In genomic region chr20:16220826-16221225, GRCh38 we compare ENCODE assay signal across 30 cellular contexts.
"Had no signal": no experiment of that assay in that cellular context is flagged by ENCODE, and none has a peak within 500 bp of the region (broad histone marks: within the 10 kb centered on the region; RNA-seq: fewer than 3 reads in every experiment).

No MANE protein-coding gene starts in this region.

- H3K4me3 ChIP-seq: neural progenitor cell, ovary, psoas muscle, skin epidermis, smooth muscle cell, spleen, stomach, thoracic aorta, thyroid gland, tibial nerve, upper lobe of left lung, vagina had no signal

- DNase-seq: natural killer cell; occipital lobe; ovary; posterior cingulate gyrus; psoas muscle; right cardiac atrium; spleen; stimulated activated CD4-positive, alpha-beta T cell treated with anti-CD3 and anti-CD28 coated beads, Interleukin-12 subunit alpha, Interleukin-12 subunit beta, amount 100 ng/mL, for 4 hours; stimulated activated CD4-positive, alpha-beta T cell treated with anti-CD3 and anti-CD28 coated beads, Interleukin-1b, Interleukin-23, amount 100 ng/mL, for 48 hours; stimulated activated CD4-positive, alpha-beta T cell treated with anti-CD3 and anti-CD28 coated beads, Interleukin-4, amount 100 ng/mL, for 1 hour; stimulated activated CD4-positive, alpha-beta T cell treated with anti-CD3 and anti-CD28 coated beads, Interleukin-4, amount 100 ng/mL, for 4 hours; stimulated activated CD8-positive, alpha-beta memory T cell treated with anti-CD3 and anti-CD28 coated beads, Interleukin-4, amount 100 ng/mL, for 48 hours; stimulated activated naive CD4-positive, alpha-beta T cell; stomach; thyroid gland; trophoblast cell; upper lobe of left lung had no signal

- H3K79me2 ChIP-seq: parathyroid adenoma had no signal

- H3K27ac Mint-ChIP-seq: natural killer cell; nephron; neural progenitor cell; progenitor cell of endocrine pancreas; stimulated activated memory B cell treated with anti-CD40 and anti-IgM and Interleukin-4, amounts not matched to agents 10 μg/mL and 1 μg/mL and 100 μg/mL, for 72 hours; stimulated activated naive CD8-positive, alpha-beta T cell treated with anti-CD3 and anti-CD28 coated beads, Interleukin-15, Interleukin-2, amounts not matched to agents 100 ng/mL and 50 ng/mL, for 24 hours had no signal

- H3K4me1 ChIP-seq: neural progenitor cell, parathyroid adenoma, psoas muscle, stomach, thyroid gland, upper lobe of left lung, vagina had no signal

- H3K36me3 ChIP-seq: neural progenitor cell, ovary, spleen, stomach, thoracic aorta, thyroid gland, tibial nerve, upper lobe of left lung, vagina had no signal

- H3K4me1 Mint-ChIP-seq: stimulated activated memory B cell treated with anti-CD40 and anti-IgM and Interleukin-4, amounts not matched to agents 10 μg/mL and 1 μg/mL and 100 μg/mL, for 72 hours had no signal

- H3K27me3 ChIP-seq: neural progenitor cell, ovary, spleen, stomach, thyroid gland, tibial nerve, upper lobe of left lung, vagina had no signal

- H3K36me3 Mint-ChIP-seq: natural killer cell; stimulated activated memory B cell treated with anti-CD40 and anti-IgM and Interleukin-4, amounts not matched to agents 10 μg/mL and 1 μg/mL and 100 μg/mL, for 72 hours had no signal

- H3K27me3 Mint-ChIP-seq: stimulated activated memory B cell treated with anti-CD40 and anti-IgM and Interleukin-4, amounts not matched to agents 10 μg/mL and 1 μg/mL and 100 μg/mL, for 72 hours; stimulated activated naive CD8-positive, alpha-beta T cell treated with anti-CD3 and anti-CD28 coated beads, Interleukin-15, Interleukin-2, amounts not matched to agents 100 ng/mL and 50 ng/mL, for 24 hours had no signal

- ATAC-seq: natural killer cell; psoas muscle; right cardiac atrium; sciatic nerve; stimulated activated memory B cell treated with anti-CD40 and anti-IgM and Interleukin-4, amounts not matched to agents 10 μg/mL and 1 μg/mL and 100 μg/mL, for 72 hours had no signal

- FAIRE-seq: urothelium cell line had no signal

- H2AFZ ChIP-seq: neural progenitor cell, parathyroid adenoma had no signal

- H3K4me2 ChIP-seq: neural progenitor cell, smooth muscle cell had no signal

- H3K4me3 Mint-ChIP-seq: natural killer cell; nephron; neural progenitor cell; stimulated activated memory B cell treated with anti-CD40 and anti-IgM and Interleukin-4, amounts not matched to agents 10 μg/mL and 1 μg/mL and 100 μg/mL, for 72 hours; stimulated activated naive CD8-positive, alpha-beta T cell treated with anti-CD3 and anti-CD28 coated beads, Interleukin-15, Interleukin-2, amounts not matched to agents 100 ng/mL and 50 ng/mL, for 24 hours had no signal

- H3K9ac ChIP-seq: neural progenitor cell, parathyroid adenoma had no signal

- H3K27ac ChIP-seq: neural progenitor cell, ovary, parathyroid adenoma, psoas muscle, skin epidermis, spleen, stomach, thoracic aorta, thyroid gland, tibial nerve, upper lobe of left lung, vagina had no signal

- H3K9me3 ChIP-seq: ovary, psoas muscle, stomach, thoracic aorta, thyroid gland, upper lobe of left lung, vagina had no signal
